Comparison of ENCODE assay signal across 2 cellular contexts in the genomic region with DNA sequence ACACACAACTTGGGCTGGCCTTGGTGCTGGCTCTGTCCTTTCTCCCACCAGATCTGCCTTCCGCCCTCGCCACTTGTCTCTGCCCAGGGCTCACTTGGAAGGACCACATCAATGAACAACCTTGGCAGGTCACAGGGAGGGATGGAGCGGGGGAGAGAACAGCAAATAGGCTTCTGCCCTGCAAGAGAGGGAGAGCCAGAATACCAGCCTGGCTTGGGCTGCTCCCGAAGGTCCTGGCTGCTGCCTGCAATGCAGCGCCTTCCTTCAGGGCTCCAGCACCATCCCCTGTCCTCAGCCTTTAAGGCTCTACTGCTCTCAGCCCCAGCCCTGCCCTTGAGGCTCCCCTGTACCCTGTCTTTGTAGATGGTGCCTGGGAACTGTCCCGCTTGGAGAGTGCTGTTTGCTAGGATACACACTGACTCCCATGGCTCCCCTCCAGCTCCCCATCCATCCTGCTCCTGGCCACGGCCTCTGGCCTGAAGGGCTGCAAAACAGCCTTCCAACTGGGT.
TF ChIP-seq lines count a peak whose summit lies in the region.

No MANE protein-coding gene starts in this region.

TF ChIP-seq in A549, 52 proteins besides CTCF, POLR2A, EP300 and RAD21:
- no peak for TF ChIP-seq NFE2L2 (conservative IDR thresholded peaks at IDR 0.05; ENCODE audit: low read length)
- no peak for TF ChIP-seq FOSL2 (IDR thresholded peaks at IDR 0.05)
- TF ChIP-seq FOSL2 (CRISPR knock-in tag; IDR thresholded peaks at IDR 0.05) = no peak
- TF ChIP-seq BHLHE40 (IDR thresholded peaks at IDR 0.05; ENCODE audit: low read depth, low read length) = no peak
- no peak for TF ChIP-seq JUNB (IDR thresholded peaks at IDR 0.05)
- no peak for TF ChIP-seq ZC3H11A (IDR thresholded peaks at IDR 0.05)

TF ChIP-seq in H1, 55 proteins besides CTCF, POLR2A, EP300 and RAD21:
- TF ChIP-seq ASH2L (IDR thresholded peaks at IDR 0.05; ENCODE audit: low read length) (no peak), POU5F1 (IDR thresholded peaks at IDR 0.05; ENCODE audit: low read depth, low read length) (no peak)
